Comparison of ENCODE assay signal across 22 cellular contexts in the genomic region with DNA sequence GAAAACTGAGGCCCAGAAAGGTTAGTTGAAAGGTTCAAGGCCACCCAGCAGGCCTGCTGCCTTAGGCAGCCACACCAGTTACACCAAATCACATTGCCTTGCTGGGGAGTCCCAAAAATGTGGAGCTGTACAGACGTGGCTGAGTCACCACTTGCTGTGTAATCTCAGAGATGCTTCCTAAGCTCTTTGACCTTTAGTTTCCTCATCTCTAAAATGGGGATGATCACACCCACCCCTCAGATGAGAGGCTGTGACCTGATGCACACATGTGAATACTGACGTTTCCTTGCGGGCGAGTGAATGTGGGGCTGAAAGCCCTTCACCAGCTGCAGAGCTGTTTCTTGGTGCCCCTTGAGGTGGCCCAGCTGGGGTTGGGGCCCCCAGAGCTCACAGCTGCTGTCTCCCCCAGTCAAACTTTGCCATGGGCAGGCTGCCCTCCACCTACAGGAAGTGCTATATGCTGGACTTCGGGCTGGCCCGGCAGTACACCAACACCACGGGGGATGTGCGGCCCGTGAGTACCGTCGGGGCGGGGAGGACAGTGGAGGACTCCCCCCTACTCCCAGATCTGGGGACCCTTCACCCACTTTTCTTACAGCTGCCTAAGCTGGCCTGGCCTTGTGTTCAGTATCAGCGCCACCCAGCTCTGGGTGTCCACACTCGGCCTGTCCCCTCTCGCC. TPM values are rescaled to one million over a fixed set of nuclear protein-coding genes. Genes with fewer than 3 reads are reported as not detected.
DNase-seq lines count a peak whose midpoint lies in the region; ATAC-seq and TF ChIP-seq lines count a peak whose summit lies in the region.
"Had no signal": no experiment of that assay in that cellular context is flagged by ENCODE, and none has a peak within 500 bp of the region (broad histone marks: within the 10 kb centered on the region; RNA-seq: fewer than 3 reads in every experiment).

No MANE protein-coding gene starts in this region.

- peaks cover 10% of the 10 kb centered on the region for H3K4me1 Mint-ChIP-seq in activated CD4-positive, alpha-beta T cell treated with anti-CD3 and anti-CD28 coated beads, Interleukin-2, amount 10 ng/mL, durations not matched to agents 7 days and 5 days
- H3K4me1 Mint-ChIP-seq in activated T-cell treated with anti-CD3 and anti-CD28 coated beads, Interleukin-2, amount 50 U/mL, for 72 hours (ENCODE audit: low read depth) = peaks cover 46% of the 10 kb centered on the region

- H3K36me3 Mint-ChIP-seq in activated CD4-positive, alpha-beta T cell treated with anti-CD3 and anti-CD28 coated beads, Interleukin-2, amount 10 ng/mL, durations not matched to agents 7 days and 5 days (ENCODE audit: low read depth) = no peaks in the 10 kb centered on the region
- no peaks in the 10 kb centered on the region for H3K36me3 Mint-ChIP-seq in activated T-cell treated with anti-CD3 and anti-CD28 coated beads, Interleukin-2, amount 50 U/mL, for 72 hours (ENCODE audit: insufficient read depth in 2 of 2)
- H3K36me3 Mint-ChIP-seq: activated naive CD8-positive, alpha-beta T cell treated with anti-CD3 and anti-CD28 coated beads, Interleukin-2, amount 10 ng/mL, durations not matched to agents 7 days and 5 days had no signal

- peaks cover 21% of the 10 kb centered on the region for H3K27me3 Mint-ChIP-seq in activated CD4-positive, alpha-beta T cell treated with anti-CD3 and anti-CD28 coated beads, Interleukin-2, amount 10 ng/mL, durations not matched to agents 7 days and 5 days
- H3K27me3 Mint-ChIP-seq in activated T-cell treated with anti-CD3 and anti-CD28 coated beads, Interleukin-2, amount 50 U/mL, for 72 hours (ENCODE audit: low read depth) = peaks cover 25% of the 10 kb centered on the region

- peak; percentile 76 to 83 for ATAC-seq in activated T-cell treated with anti-CD3 and anti-CD28 coated beads, Interleukin-2, amount 50 U/mL, for 72 hours (replicated peaks in 1 of 2)
- ATAC-seq: A549 had no signal

- TF ChIP-seq CTCF in AG10803 (conservative IDR thresholded peaks at IDR 0.05; ENCODE audit: low read length) (no peak), fibroblast of mammary gland (conservative IDR thresholded peaks at IDR 0.05; ENCODE audit: control insufficient read depth, insufficient read depth, low read depth, low read length) (no peak)

- no peak overlapping the region for H3K27ac Mint-ChIP-seq in activated CD4-positive, alpha-beta T cell treated with anti-CD3 and anti-CD28 coated beads, Interleukin-2, amount 10 ng/mL, durations not matched to agents 7 days and 5 days
- no peak overlapping the region for H3K27ac Mint-ChIP-seq in activated T-cell treated with anti-CD3 and anti-CD28 coated beads, Interleukin-2, amount 50 U/mL, for 72 hours
- H3K27ac Mint-ChIP-seq: H9, IgD-negative memory B cell, nephron had no signal

- CTCF ChIA-PET in activated CD4-positive, alpha-beta T cell treated with anti-CD3 and anti-CD28 coated beads, Interleukin-2, amount 10 ng/mL, durations not matched to agents 7 days and 5 days (lab: Charles Lee) = interaction anchor here (1.4 to 2.4 kb wide), 2 partner anchors 9 to 25 kb away, joined by 3 to 10 read pairs; a partner anchor contains a TSS

- DNase-seq in activated CD4-positive, alpha-beta T cell treated with anti-CD3 and anti-CD28 coated beads for 48 hours = peak; percentile 49
- DNase-seq in activated CD4-positive, alpha-beta T cell treated with anti-CD3 and anti-CD28 coated beads, Interleukin-2, amount 10 ng/mL, durations not matched to agents 7 days and 5 days = no peak
- DNase-seq in AG10803 (ENCODE audit: low read depth) (peak; percentile 25), fibroblast of mammary gland (ENCODE audit: low read depth) (peak; percentile 45), retina (no peak), putamen (ENCODE audit: low spot score) (no peak), NCI-H146 (lab: John Stamatoyannopoulos, UW) (no peak)
- DNase-seq in activated T-cell treated with anti-CD3 and anti-CD28 coated beads, Interleukin-2, amount 50 U/mL, for 72 hours = peak; percentile 39 to 40
- DNase-seq: activated naive CD8-positive, alpha-beta T cell treated with anti-CD3 and anti-CD28 coated beads, Interleukin-2, amount 10 ng/mL, durations not matched to agents 7 days and 5 days; brain microvascular endothelial cell; C1 segment of cervical spinal cord; dermis blood vessel endothelial cell; H9; MM.1S; SIG-M5; T-helper 1 cell had no signal

- H3K9me3 Mint-ChIP-seq in activated CD4-positive, alpha-beta T cell treated with anti-CD3 and anti-CD28 coated beads, Interleukin-2, amount 10 ng/mL, durations not matched to agents 7 days and 5 days = no peaks in the 10 kb centered on the region
- H3K9me3 Mint-ChIP-seq in activated T-cell treated with anti-CD3 and anti-CD28 coated beads, Interleukin-2, amount 50 U/mL, for 72 hours = no peaks in the 10 kb centered on the region
- H3K9me3 Mint-ChIP-seq: activated naive CD8-positive, alpha-beta T cell treated with anti-CD3 and anti-CD28 coated beads, Interleukin-2, amount 10 ng/mL, durations not matched to agents 7 days and 5 days; H9; IgD-negative memory B cell; nephron had no signal

- POLR2A ChIA-PET in activated CD4-positive, alpha-beta T cell treated with anti-CD3 and anti-CD28 coated beads, Interleukin-2, amount 10 ng/mL, durations not matched to agents 7 days and 5 days (lab: Charles Lee) = interaction anchor here (0.6 kb wide), 1 partner anchor 137 kb away, joined by 3 read pairs; no protein-coding TSS in a partner anchor

- no peak overlapping the region for H3K4me3 ChIP-seq in AG10803 (ENCODE audit: low read length)
- no peak overlapping the region for H3K4me3 ChIP-seq in fibroblast of mammary gland (ENCODE audit: control insufficient read depth, low read depth, low read length)
- H3K4me3 ChIP-seq: A549, prostate gland, smooth muscle cell had no signal

- H3K4me3 Mint-ChIP-seq in activated CD4-positive, alpha-beta T cell treated with anti-CD3 and anti-CD28 coated beads, Interleukin-2, amount 10 ng/mL, durations not matched to agents 7 days and 5 days = no peak overlapping the region
- peak overlapping the region in 1 of 2 donors; percentile 11 for H3K4me3 Mint-ChIP-seq in activated T-cell treated with anti-CD3 and anti-CD28 coated beads, Interleukin-2, amount 50 U/mL, for 72 hours
- H3K4me3 Mint-ChIP-seq: activated naive CD8-positive, alpha-beta T cell treated with anti-CD3 and anti-CD28 coated beads, Interleukin-2, amount 10 ng/mL, durations not matched to agents 7 days and 5 days; H9; IgD-negative memory B cell; nephron had no signal

RNA-seq across cellular contexts. Expression of a gene that starts 11.0 kb away (rescaled TPM):
- under 1 TPM; 0.07 to 0.12 TPM for total RNA-seq in activated CD4-positive, alpha-beta T cell treated with anti-CD3 and anti-CD28 coated beads, Interleukin-2, amount 10 ng/mL, durations not matched to agents 7 days and 5 days
- total RNA-seq in activated T-cell treated with anti-CD3 and anti-CD28 coated beads, Interleukin-2, amount 50 U/mL, for 72 hours = 1 to 10 TPM; 1.1 to 1.2 TPM
- total RNA-seq: activated naive CD8-positive, alpha-beta T cell treated with anti-CD3 and anti-CD28 coated beads, Interleukin-2, amount 10 ng/mL, durations not matched to agents 7 days and 5 days; dermis blood vessel endothelial cell; G401; smooth muscle cell had no signal

RNA-seq across cellular contexts. Expression of a gene that starts 25.0 kb away (rescaled TPM):
- total RNA-seq in activated CD4-positive, alpha-beta T cell treated with anti-CD3 and anti-CD28 coated beads, Interleukin-2, amount 10 ng/mL, durations not matched to agents 7 days and 5 days = 10 to 100 TPM; 36.7 to 48.6 TPM
- 10 to 100 TPM; 38.3 to 42.3 TPM for total RNA-seq in activated T-cell treated with anti-CD3 and anti-CD28 coated beads, Interleukin-2, amount 50 U/mL, for 72 hours

RNA-seq across cellular contexts. Expression of a gene that starts 43.8 kb away (rescaled TPM):
- not detected for total RNA-seq in activated CD4-positive, alpha-beta T cell treated with anti-CD3 and anti-CD28 coated beads, Interleukin-2, amount 10 ng/mL, durations not matched to agents 7 days and 5 days
- not detected for total RNA-seq in activated T-cell treated with anti-CD3 and anti-CD28 coated beads, Interleukin-2, amount 50 U/mL, for 72 hours
- total RNA-seq: activated naive CD8-positive, alpha-beta T cell treated with anti-CD3 and anti-CD28 coated beads, Interleukin-2, amount 10 ng/mL, durations not matched to agents 7 days and 5 days; dermis blood vessel endothelial cell; G401; H9; prostate gland; smooth muscle cell had no signal

RNA-seq across cellular contexts. Expression of a gene that starts 54.3 kb away (rescaled TPM):
- total RNA-seq in activated CD4-positive, alpha-beta T cell treated with anti-CD3 and anti-CD28 coated beads, Interleukin-2, amount 10 ng/mL, durations not matched to agents 7 days and 5 days = under 1 TPM in 1 of 2 experiments, not detected in 1; 0.67 TPM
- total RNA-seq in activated T-cell treated with anti-CD3 and anti-CD28 coated beads, Interleukin-2, amount 50 U/mL, for 72 hours = under 1 TPM; 0.82 to 0.90 TPM
- total RNA-seq: G401, smooth muscle cell had no signal

Comparison
In these comparisons a context has a peak if more than half of its experiments do, and no peak if none do; other contexts are left out.
1. DNase-seq: peak in activated CD4-positive, alpha-beta T cell treated with anti-CD3 and anti-CD28 coated beads for 48 hours (single experiment), AG10803 (single experiment), activated T-cell treated with anti-CD3 and anti-CD28 coated beads, Interleukin-2, amount 50 U/mL, for 72 hours (2 of 2) and fibroblast of mammary gland (single experiment); none in activated CD4-positive, alpha-beta T cell treated with anti-CD3 and anti-CD28 coated beads, Interleukin-2, amount 10 ng/mL, durations not matched to agents 7 days and 5 days (single experiment), retina (single experiment), putamen (single experiment) and NCI-H146 (single experiment).